8 cellular contexts compared by ENCODE assay signal in the genomic region with DNA sequence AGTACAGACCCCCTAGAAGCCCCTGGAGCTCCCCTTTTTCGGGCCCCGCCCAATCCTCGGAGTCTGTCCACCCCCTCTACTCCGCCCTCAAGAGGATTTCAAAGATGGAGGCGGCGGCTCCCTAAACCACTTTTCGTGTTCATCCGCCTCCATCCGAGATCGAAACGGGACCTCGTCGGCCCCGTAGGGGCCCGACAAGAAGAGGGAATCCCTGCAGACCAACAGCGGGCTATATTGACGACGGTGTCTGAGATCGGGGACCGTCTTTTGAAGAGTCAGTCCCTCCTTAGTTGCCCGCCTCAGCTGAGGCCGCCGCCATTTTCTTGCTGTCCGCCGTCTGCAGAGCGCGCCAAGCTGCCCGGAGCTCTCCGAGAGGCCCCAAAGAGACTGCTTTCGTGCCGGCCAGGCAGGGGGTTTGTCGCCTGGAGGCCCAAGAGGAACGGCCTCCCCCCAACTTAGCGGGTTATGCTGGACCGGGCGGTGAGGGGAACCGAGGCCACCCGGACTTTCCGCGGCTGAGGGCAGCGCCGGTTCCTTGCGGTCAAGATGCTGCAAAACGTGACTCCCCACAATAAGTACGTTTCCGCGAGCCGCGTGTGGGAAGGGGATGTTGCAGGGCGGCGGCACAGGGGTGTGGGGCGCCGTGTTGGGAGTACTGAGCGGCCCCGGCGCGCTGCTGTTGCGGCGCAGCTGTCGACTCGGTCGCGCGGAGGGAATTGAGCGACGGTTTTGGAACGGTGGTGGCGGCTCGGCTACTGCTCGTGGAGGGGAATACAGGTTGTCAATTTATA. TPM values are rescaled to one million over a fixed set of nuclear protein-coding genes. Genes with fewer than 3 reads are reported as not detected.
DNase-seq lines count a peak whose midpoint lies in the region; ATAC-seq and TF ChIP-seq lines count a peak whose summit lies in the region.

No MANE protein-coding gene starts in this region.

- H3K4me3 ChIP-seq in GM06990 (replicated peaks; ENCODE audit: low read depth, low read length) (peak overlapping the region; percentile 98), endodermal cell (ENCODE audit: low read length) (peak overlapping the region; percentile 98), transverse colon (peak overlapping the region; percentile 47 to 86 (median 71))
- H3K4me3 ChIP-seq in Jurkat, Clone E6-1 (ENCODE audit: low read length) = peak overlapping the region; percentile 72

- DNase-seq in GM06990 (ENCODE audit: extremely low read depth, insufficient read length) (no peak), endodermal cell (no peak), naive B cell (peak; percentile 55), transverse colon (peak; percentile 51), AG08395 (ENCODE audit: low spot score) (no peak), GM19238 (ENCODE audit: insufficient read length, low spot score) (no peak)
- DNase-seq in Jurkat, Clone E6-1 (ENCODE audit: low read depth, low spot score) = no peak
- peak; percentile 62 for DNase-seq in activated CD4-positive, CD25-positive, alpha-beta regulatory T cell treated with anti-CD3 and anti-CD28 coated beads, Interleukin-2, amount 50 U/mL, for 72 hours

- in situ Hi-C loops in transverse colon (cut with MboI; ENCODE audit: low pct_ligation_motif_present in 1 of 4, low pct_unique_long_range_greater_than_20kb in 1 of 4, low sequenced_read_pairs in 3 of 4) = loop anchor here in 2 of 4 donors (10.0 to 25.0 kb wide), 2 partner anchors 88 to 440 kb away; partner anchors contain the start of genes CUTA (in 1 of the 2), PHF1 (in 1 of the 2) and SYNGAP1 (in 1 of the 2)

- no peaks in the 10 kb centered on the region for H3K27me3 Mint-ChIP-seq in endodermal cell (ENCODE audit: insufficient read depth)
- no peaks in the 10 kb centered on the region for H3K27me3 Mint-ChIP-seq in naive B cell

- TF ChIP-seq CTCF in GM06990 (IDR thresholded peaks at IDR 0.05; ENCODE audit: insufficient read depth, low read length, poor library complexity, severe bottlenecking) (no peak), endodermal cell (conservative IDR thresholded peaks at IDR 0.05) (no peak), transverse colon (IDR thresholded peaks at IDR 0.05) (no peak)

- TF ChIP-seq EP300 in transverse colon (IDR thresholded peaks at IDR 0.05; ENCODE audit: low read depth) = no peak

- no peaks in the 10 kb centered on the region for H3K9me3 ChIP-seq in endodermal cell (ENCODE audit: control insufficient read depth, low read length)
- H3K9me3 ChIP-seq in transverse colon = no peaks in the 10 kb centered on the region

- peak in 1 of 2 donors; percentile 4 for ATAC-seq in naive B cell (ENCODE audit: low read depth in 2 of 2)

- H3K4me3 Mint-ChIP-seq in endodermal cell (peak overlapping the region; percentile 98), naive B cell (peak overlapping the region; percentile 93 to 100 (median 98))

- peak overlapping the region; percentile 95 for H3K9ac ChIP-seq in endodermal cell (ENCODE audit: extremely low read depth, low read length, poor library complexity, severe bottlenecking)

- no peaks in the 10 kb centered on the region for H3K9me3 Mint-ChIP-seq in endodermal cell
- no peaks in the 10 kb centered on the region for H3K9me3 Mint-ChIP-seq in naive B cell

- intact Hi-C loops in transverse colon (cut with DNase I; ENCODE audit: low total_unique reads) = no loop called here

- H3K36me3 ChIP-seq in GM06990 (ENCODE audit: control insufficient read depth, insufficient read depth, low read length) (peaks cover 41% of the 10 kb centered on the region), endodermal cell (ENCODE audit: control insufficient read depth, insufficient read depth, low read length) (peaks cover 57% of the 10 kb centered on the region), transverse colon (peaks cover 0 to 31% (median 13%) of the 10 kb centered on the region in 4 donors)

- H3K27me3 ChIP-seq in GM06990 (replicated peaks; ENCODE audit: control insufficient read depth, insufficient read depth, low read length) = no peaks in the 10 kb centered on the region
- no peaks in the 10 kb centered on the region for H3K27me3 ChIP-seq in endodermal cell (ENCODE audit: control insufficient read depth, insufficient read depth, low read length, poor library complexity, severe bottlenecking)
- H3K27me3 ChIP-seq in transverse colon = no peaks in the 10 kb centered on the region

- peaks cover 25% of the 10 kb centered on the region for H3K4me1 Mint-ChIP-seq in endodermal cell
- H3K4me1 Mint-ChIP-seq in naive B cell = peaks cover 55 to 64% (median 61%) of the 10 kb centered on the region in 3 donors

- H3K4me1 ChIP-seq in endodermal cell (ENCODE audit: control insufficient read depth, insufficient read depth, low read length) = no peaks in the 10 kb centered on the region
- peaks cover 28 to 40% (median 34%) of the 10 kb centered on the region in 4 donors for H3K4me1 ChIP-seq in transverse colon

- H3K27ac ChIP-seq in endodermal cell (ENCODE audit: low read depth, low read length) = peak overlapping the region; percentile 83
- peak overlapping the region; percentile 98 to 100 (median 99) for H3K27ac ChIP-seq in transverse colon

- WGBS in endodermal cell (ENCODE audit: insufficient coverage in 1 of 2, insufficient read length in 1 of 2), 2 experiments = 0 to 1% methylated on average over 39 to 70 of the region's 70 CpGs
- WGBS in transverse colon (ENCODE audit: low coverage in 1 of 2), 2 donors = 0% methylated on average over 54 of the region's 70 CpGs; no CpG with 5 or more reads in 1 of the 2 donors

- no peak for TF ChIP-seq POLR2A in transverse colon (IDR thresholded peaks at IDR 0.05)

- H3K36me3 Mint-ChIP-seq in endodermal cell (ENCODE audit: low read depth) (peaks cover 61% of the 10 kb centered on the region), naive B cell (peaks cover 30 to 55% of the 10 kb centered on the region in 2 donors)

- peak overlapping the region; percentile 100 for H3K27ac Mint-ChIP-seq in endodermal cell
- peak overlapping the region; percentile 98 to 100 (median 100) for H3K27ac Mint-ChIP-seq in naive B cell

RNA-seq across cellular contexts. Expression of gene BRD2, which starts 4.2 kb away (rescaled TPM):
- 232 TPM for polyA plus RNA-seq in Jurkat, Clone E6-1 (2012; ENCODE audit: insufficient read depth, insufficient read length)
- total RNA-seq in endodermal cell = 100 to 1,000 TPM; 209 to 233 TPM
- polyA plus RNA-seq in endodermal cell (2013, experiment 1 of 2) = 186 TPM
- 176 TPM for polyA plus RNA-seq in endodermal cell (2013, experiment 2 of 2)
- polyA plus RNA-seq in naive B cell (ENCODE audit: low read depth in 6 of 6) = 100 to 1,000 TPM in 1 of 6 donors, 10 to 100 TPM in 5; 26.9 to 148 (median 48.5) TPM
- total RNA-seq in transverse colon = 100 to 1,000 TPM; 116 to 612 (median 238) TPM

RNA-seq across cellular contexts. Expression of gene HLA-DMA, which starts 19.7 kb away (rescaled TPM):
- polyA plus RNA-seq in Jurkat, Clone E6-1 (2012; ENCODE audit: insufficient read depth, insufficient read length) = 7.5 TPM
- total RNA-seq in endodermal cell = 10 to 100 TPM in 1 of 2 donors, 1 to 10 TPM in 1; 4.9 to 19.0 TPM
- 2.2 TPM for polyA plus RNA-seq in endodermal cell (2013, experiment 1 of 2)
- polyA plus RNA-seq in endodermal cell (2013, experiment 2 of 2) = 2.6 TPM
- 1,000 to 10,000 TPM; 1,101 to 1,557 (median 1,371) TPM for polyA plus RNA-seq in naive B cell (ENCODE audit: low read depth in 6 of 6)
- total RNA-seq in transverse colon = 10 to 100 TPM in 3 of 4 donors, 1 to 10 TPM in 1; 1.4 to 40.4 (median 20.8) TPM

RNA-seq across cellular contexts. Expression of gene HLA-DMB, which starts 31.7 kb away (rescaled TPM):
- not detected for polyA plus RNA-seq in Jurkat, Clone E6-1 (2012; ENCODE audit: insufficient read depth, insufficient read length)
- total RNA-seq in endodermal cell (1 to 10 TPM in 1 of 2 donors, under 1 TPM in 1; 0.24 to 1.8 TPM), transverse colon (10 to 100 TPM in 2 of 4 donors, 1 to 10 TPM in 2; 1.8 to 20.8 (median 13.2) TPM)
- polyA plus RNA-seq in endodermal cell (2013, experiment 1 of 2) = 0.25 TPM
- 0.25 TPM for polyA plus RNA-seq in endodermal cell (2013, experiment 2 of 2)
- 1,000 to 10,000 TPM; 1,171 to 1,354 (median 1,198) TPM for polyA plus RNA-seq in naive B cell (ENCODE audit: low read depth in 6 of 6)

RNA-seq across cellular contexts. Expression of gene HLA-DOA, which starts 36.8 kb away (rescaled TPM):
- polyA plus RNA-seq in Jurkat, Clone E6-1 (2012; ENCODE audit: insufficient read depth, insufficient read length) = 3.3 TPM
- total RNA-seq in endodermal cell (10 to 100 TPM; 10.6 to 11.1 TPM), transverse colon (1 to 10 TPM in 3 of 4 donors, under 1 TPM in 1; 0.82 to 7.9 (median 2.6) TPM)
- 2.3 TPM for polyA plus RNA-seq in endodermal cell (2013, experiment 1 of 2)
- polyA plus RNA-seq in endodermal cell (2013, experiment 2 of 2) = 1.8 TPM
- 100 to 1,000 TPM; 219 to 598 (median 388) TPM for polyA plus RNA-seq in naive B cell (ENCODE audit: low read depth in 6 of 6)

Comparison
In these comparisons a context has a peak if more than half of its experiments do, and no peak if none do; other contexts are left out.
1. DNase-seq: peak in activated CD4-positive, CD25-positive, alpha-beta regulatory T cell treated with anti-CD3 and anti-CD28 coated beads, Interleukin-2, amount 50 U/mL, for 72 hours (single experiment), naive B cell (single experiment) and transverse colon (single experiment); none in GM06990 (single experiment), Jurkat, Clone E6-1 (single experiment), endodermal cell (single experiment), AG08395 (single experiment) and GM19238 (single experiment).
2. Peak in every context shown above with its lines, with median percentiles within 50 percentile points of each other: H3K4me3 ChIP-seq.